ENCODE assay signal across 1 cellular context in genomic region chr3:10223676-10224639, GRCh38.
TF ChIP-seq lines count a peak whose summit lies in the region.

No MANE protein-coding gene starts in this region.

TF ChIP-seq in HepG2, 621 proteins besides CTCF, POLR2A, EP300 and RAD21 (continued from another document and continues in another):
- 0 out of 2 replicates have a peak, but pooled peaks have one; percentile 38 for TF ChIP-seq ZBTB25 (CRISPR knock-in tag; IDR thresholded peaks at IDR 0.05)
- no peak for TF ChIP-seq ZNF142 (CRISPR knock-in tag; IDR thresholded peaks at IDR 0.05)
- no peak for TF ChIP-seq CCDC6 (CRISPR knock-in tag; IDR thresholded peaks at IDR 0.05)
- TF ChIP-seq ZNF563 (CRISPR knock-in tag; IDR thresholded peaks at IDR 0.05) = peak; percentile 51; the same call in 1 of the 2 replicates
- TF ChIP-seq KDM6A (CRISPR knock-in tag; IDR thresholded peaks at IDR 0.05; ENCODE audit: low read depth) = peak; percentile 68
- TF ChIP-seq RNF219 (CRISPR knock-in tag; IDR thresholded peaks at IDR 0.05) = no peak
- no peak for TF ChIP-seq ZNF737 (CRISPR knock-in tag; IDR thresholded peaks at IDR 0.05; ENCODE audit: borderline replicate concordance)
- no peak for TF ChIP-seq ZNF749 (CRISPR knock-in tag; IDR thresholded peaks at IDR 0.05; ENCODE audit: borderline replicate concordance)
- no peak for TF ChIP-seq ZBTB20 (CRISPR knock-in tag; IDR thresholded peaks at IDR 0.05; ENCODE audit: borderline replicate concordance, low read depth)
- TF ChIP-seq EEA1 (CRISPR knock-in tag; IDR thresholded peaks at IDR 0.05; ENCODE audit: borderline replicate concordance) = no peak
- peak; percentile 53; the same call in 1 of the 2 replicates for TF ChIP-seq KDM5B (CRISPR knock-in tag; IDR thresholded peaks at IDR 0.05; ENCODE audit: borderline replicate concordance)
- no peak for TF ChIP-seq ZKSCAN5 (CRISPR knock-in tag; IDR thresholded peaks at IDR 0.05)
- TF ChIP-seq ZNF503 (CRISPR knock-in tag; IDR thresholded peaks at IDR 0.05) = 0 out of 2 replicates have a peak, but pooled peaks have one; percentile 53
- no peak for TF ChIP-seq ZNF776 (CRISPR knock-in tag; IDR thresholded peaks at IDR 0.05)
- no peak for TF ChIP-seq PRDM4 (CRISPR knock-in tag; IDR thresholded peaks at IDR 0.05; ENCODE audit: borderline replicate concordance)
- TF ChIP-seq SOX6 (IDR thresholded peaks at IDR 0.05) = no peak
- peak; percentile 83 for TF ChIP-seq SOX6 (CRISPR knock-in tag; IDR thresholded peaks at IDR 0.05)
- TF ChIP-seq TARDBP (CRISPR knock-in tag; IDR thresholded peaks at IDR 0.05) = 0 out of 2 replicates have a peak, but pooled peaks have one; percentile 22
- no peak for TF ChIP-seq KAT7 (CRISPR knock-in tag; IDR thresholded peaks at IDR 0.05; ENCODE audit: borderline replicate concordance)
- no peak for TF ChIP-seq SP2 (CRISPR knock-in tag; IDR thresholded peaks at IDR 0.05)
- TF ChIP-seq ZNF292 (CRISPR knock-in tag; IDR thresholded peaks at IDR 0.05; ENCODE audit: borderline replicate concordance, low read depth) = 0 out of 2 replicates have a peak, but pooled peaks have one; percentile 27
- no peak for TF ChIP-seq ZNF580 (CRISPR knock-in tag; IDR thresholded peaks at IDR 0.05; ENCODE audit: borderline replicate concordance, low read depth)
- TF ChIP-seq TCF7 (IDR thresholded peaks at IDR 0.05; ENCODE audit: low read depth) = peak; percentile 45
- no peak for TF ChIP-seq ZNF747 (CRISPR knock-in tag; IDR thresholded peaks at IDR 0.05; ENCODE audit: borderline replicate concordance)
- TF ChIP-seq FUBP1 (CRISPR knock-in tag; IDR thresholded peaks at IDR 0.05; ENCODE audit: borderline replicate concordance) = no peak
- TF ChIP-seq SOX13 (IDR thresholded peaks at IDR 0.05) = no peak
- peak in 1 of 2 experiments; percentile 63; a peak in 2 of 4 replicates for TF ChIP-seq SOX13 (CRISPR knock-in tag; conservative IDR thresholded peaks at IDR 0.05 in 1 of 2, IDR thresholded peaks at IDR 0.05 in 1 of 2)
- TF ChIP-seq ZNF274 (CRISPR knock-in tag; IDR thresholded peaks at IDR 0.05) = no peak
- no peak for TF ChIP-seq ONECUT2 (CRISPR knock-in tag; IDR thresholded peaks at IDR 0.05)
- no peak for TF ChIP-seq MNT (IDR thresholded peaks at IDR 0.05)
- TF ChIP-seq ESRRA (CRISPR knock-in tag; IDR thresholded peaks at IDR 0.05; ENCODE audit: low read depth) = peak; percentile 78; the same call in 1 of the 2 replicates
- no peak for TF ChIP-seq ELK4 (CRISPR knock-in tag; IDR thresholded peaks at IDR 0.05; ENCODE audit: borderline replicate concordance)
- TF ChIP-seq ZFP91 (CRISPR knock-in tag; IDR thresholded peaks at IDR 0.05; ENCODE audit: borderline replicate concordance) = peak; percentile 96
- TF ChIP-seq ERF (CRISPR knock-in tag; IDR thresholded peaks at IDR 0.05) = peak; percentile 69; the same call in 1 of the 2 replicates
- TF ChIP-seq ZMYM2 (CRISPR knock-in tag; IDR thresholded peaks at IDR 0.05) = peak; percentile 91
- TF ChIP-seq ZNF772 (CRISPR knock-in tag; IDR thresholded peaks at IDR 0.05) = no peak
